ENCODE assay signal across 8 cellular contexts in genomic region chr1:10693497-10694273, GRCh38.
DNase-seq lines count a peak whose midpoint lies in the region; ATAC-seq and TF ChIP-seq lines count a peak whose summit lies in the region.

No MANE protein-coding gene starts in this region.

- peaks cover 22 to 47% (median 34%) of the 10 kb centered on the region in 3 donors for H3K4me1 Mint-ChIP-seq in naive B cell
- H3K4me1 Mint-ChIP-seq in type B pancreatic cell (ENCODE audit: unreplicated experiment), result peaks cover 16% of the 10 kb centered on the region

- H3K36me3 Mint-ChIP-seq in naive B cell (no peaks in the 10 kb centered on the region), type B pancreatic cell (no peaks in the 10 kb centered on the region)

- H3K27ac ChIP-seq in effector memory CD4-positive, alpha-beta T cell (ENCODE audit: insufficient read depth, low read length, poor library complexity, severe bottlenecking), result peak overlapping the region; percentile 92

- H3K9me3 ChIP-seq in effector memory CD4-positive, alpha-beta T cell (ENCODE audit: control insufficient read depth, low read length), result no peaks in the 10 kb centered on the region

- H3K27ac Mint-ChIP-seq in naive B cell, result peak overlapping the region; percentile 93 to 99 (median 98)
- H3K27ac Mint-ChIP-seq in type B pancreatic cell, result peak overlapping the region; percentile 84

- no peaks in the 10 kb centered on the region for H3K27me3 ChIP-seq in effector memory CD4-positive, alpha-beta T cell (replicated peaks; ENCODE audit: control insufficient read depth, insufficient read depth, low read length, poor library complexity, severe bottlenecking)

- POLR2A ChIA-PET in AG04449 (lab: Yijun Ruan, JAX), result no interaction called here

- H3K4me3 ChIP-seq in AG04449 (ENCODE audit: low read depth, low read length), result peak overlapping the region; percentile 63
- peak overlapping the region; percentile 78 for H3K4me3 ChIP-seq in effector memory CD4-positive, alpha-beta T cell (ENCODE audit: insufficient read depth, low read depth, low read length, poor library complexity, severe bottlenecking)

- H3K4me3 Mint-ChIP-seq in naive B cell, result peak overlapping the region; percentile 77 to 98 (median 95)
- peak overlapping the region; percentile 90 for H3K4me3 Mint-ChIP-seq in type B pancreatic cell

- H3K9me3 Mint-ChIP-seq in naive B cell (no peaks in the 10 kb centered on the region), type B pancreatic cell (no peaks in the 10 kb centered on the region)

- DNase-seq in AG04449 (ENCODE audit: low read depth, low spot score), result no peak
- peak; percentile 22 for DNase-seq in LoVo (ENCODE audit: low spot score)
- peak; percentile 24 to 39 for DNase-seq in activated CD4-positive, alpha-beta T cell treated with anti-CD3 and anti-CD28 coated beads for 4 hours
- DNase-seq in effector memory CD4-positive, alpha-beta T cell, result peak; percentile 35 to 39 (median 38)
- DNase-seq in naive B cell, result peak; percentile 72
- no peak for DNase-seq in type B pancreatic cell (ENCODE audit: extremely low spot score, unreplicated experiment)
- DNase-seq in dedifferentiated amniotic fluid mesenchymal stem cell (ENCODE audit: extremely low spot score), result no peak

- no peak for TF ChIP-seq CTCF in AG04449 (IDR thresholded peaks at IDR 0.05; ENCODE audit: insufficient read depth, low read length, missing control alignments)
- no peak for TF ChIP-seq CTCF in type B pancreatic cell (conservative IDR thresholded peaks at IDR 0.05)

- CTCF ChIA-PET in AG04449 (lab: Yijun Ruan, JAX), result interaction anchor here (0.7 to 1.2 kb wide), 2 partner anchors 27 to 30 kb away, joined by 3 read pairs; no protein-coding TSS in a partner anchor

- H3K4me1 ChIP-seq in effector memory CD4-positive, alpha-beta T cell (ENCODE audit: control insufficient read depth, insufficient read depth, low read length, poor library complexity, severe bottlenecking), result peaks cover 17% of the 10 kb centered on the region

- ATAC-seq in GM18909 (IDR thresholded peaks at IDR 0.05; ENCODE audit: poor library complexity, unreplicated experiment) (peak; percentile 19), naive B cell (ENCODE audit: low read depth in 2 of 2) (peak; percentile 35 to 43)

- H3K36me3 ChIP-seq in effector memory CD4-positive, alpha-beta T cell (ENCODE audit: control insufficient read depth, insufficient read depth, low read length), result no peaks in the 10 kb centered on the region

- H3K27me3 Mint-ChIP-seq in naive B cell (peaks cover 0 to 7% (median 0%) of the 10 kb centered on the region in 3 donors), type B pancreatic cell (peaks cover 44% of the 10 kb centered on the region)

Comparison
In these comparisons a context has a peak if more than half of its experiments do, and no peak if none do; other contexts are left out.
1. DNase-seq: peak in LoVo (single experiment), activated CD4-positive, alpha-beta T cell treated with anti-CD3 and anti-CD28 coated beads for 4 hours (2 of 2), effector memory CD4-positive, alpha-beta T cell (3 of 3) and naive B cell (single experiment); none in AG04449 (single experiment), type B pancreatic cell (single experiment) and dedifferentiated amniotic fluid mesenchymal stem cell (single experiment).